ENCODE assay signal across 8 cellular contexts in genomic region chr16:49755291-49755611, GRCh38.
DNase-seq lines count a peak whose midpoint lies in the region; ATAC-seq and TF ChIP-seq lines count a peak whose summit lies in the region.

No MANE protein-coding gene starts in this region.

- no peaks in the 10 kb centered on the region for H3K9me3 ChIP-seq in CD4-positive, CD25-positive, alpha-beta regulatory T cell (ENCODE audit: control insufficient read depth in 2 of 2, low read length in 2 of 2)
- H3K9me3 ChIP-seq in esophagus muscularis mucosa (no peaks in the 10 kb centered on the region), muscle layer of duodenum (ENCODE audit: control insufficient read depth in 1 of 2, low read length in 2 of 2) (no peaks in the 10 kb centered on the region)

- TF ChIP-seq POLR2A in esophagus muscularis mucosa (IDR thresholded peaks at IDR 0.05; ENCODE audit: low read depth): no peak

- H3K4me1 Mint-ChIP-seq in CD4-positive, CD25-positive, alpha-beta regulatory T cell: peaks cover 0 to 5% (median 0%) of the 10 kb centered on the region in 4 donors

- no peaks in the 10 kb centered on the region for H3K4me1 ChIP-seq in CD4-positive, CD25-positive, alpha-beta regulatory T cell (ENCODE audit: control insufficient read depth, insufficient read depth, low read length, poor library complexity, severe bottlenecking)
- H3K4me1 ChIP-seq in esophagus muscularis mucosa: peaks cover 30 to 42% (median 32%) of the 10 kb centered on the region in 4 donors
- peaks cover 0 to 29% of the 10 kb centered on the region in 2 donors for H3K4me1 ChIP-seq in muscle layer of duodenum (ENCODE audit: control insufficient read depth in 1 of 2, insufficient read depth in 2 of 2, low read length in 2 of 2)

- H3K9me3 Mint-ChIP-seq in CD4-positive, CD25-positive, alpha-beta regulatory T cell: peaks cover 0 to 2% (median 0%) of the 10 kb centered on the region in 7 donors

- no peak for DNase-seq in CD4-positive, CD25-positive, alpha-beta regulatory T cell
- DNase-seq in NCI-H460 (ENCODE audit: extremely low read depth, low read depth) (peak; percentile 19), esophagus muscularis mucosa (ENCODE audit: extremely low spot score) (no peak), AG08396 (ENCODE audit: low spot score) (no peak)
- DNase-seq in stimulated activated naive CD4-positive, alpha-beta T cell (lab: John Stamatoyannopoulos, UW): no peak

- TF ChIP-seq EP300 in esophagus muscularis mucosa (IDR thresholded peaks at IDR 0.05): no peak

- ATAC-seq in CD4-positive, CD25-positive, alpha-beta regulatory T cell (ENCODE audit: low read depth in 2 of 2): no peak
- no peak for ATAC-seq in GM21576 (IDR thresholded peaks at IDR 0.05; ENCODE audit: unreplicated experiment)
- ATAC-seq in GM18861 (IDR thresholded peaks at IDR 0.05; ENCODE audit: unreplicated experiment): no peak

- no peak overlapping the region for H3K4me3 ChIP-seq in CD4-positive, CD25-positive, alpha-beta regulatory T cell (ENCODE audit: low read depth, low read length)
- H3K4me3 ChIP-seq in esophagus muscularis mucosa (peak overlapping the region; percentile 51 to 60 (median 56)), muscle layer of duodenum (ENCODE audit: low read depth in 1 of 2, low read length in 2 of 2) (peak overlapping the region; percentile 60 to 66)

- no peaks in the 10 kb centered on the region for H3K36me3 Mint-ChIP-seq in CD4-positive, CD25-positive, alpha-beta regulatory T cell

- no peak overlapping the region for H3K27ac ChIP-seq in CD4-positive, CD25-positive, alpha-beta regulatory T cell (ENCODE audit: insufficient read depth, low read length, poor library complexity, severe bottlenecking)
- peak overlapping the region; percentile 64 to 74 (median 70) for H3K27ac ChIP-seq in esophagus muscularis mucosa (replicated peaks in 1 of 4)
- H3K27ac ChIP-seq in muscle layer of duodenum (ENCODE audit: low read length): peak overlapping the region; percentile 47

- TF ChIP-seq CTCF in esophagus muscularis mucosa (IDR thresholded peaks at IDR 0.05): peak; percentile 44 to 59 (median 51)

- H3K27me3 Mint-ChIP-seq in CD4-positive, CD25-positive, alpha-beta regulatory T cell: peaks cover 23% of the 10 kb centered on the region

- WGBS in esophagus muscularis mucosa: 7% methylated on average over 11 of the region's 11 CpGs

- no peak overlapping the region for H3K4me3 Mint-ChIP-seq in CD4-positive, CD25-positive, alpha-beta regulatory T cell

- H3K36me3 ChIP-seq in CD4-positive, CD25-positive, alpha-beta regulatory T cell (ENCODE audit: control insufficient read depth, insufficient read depth, low read length): no peaks in the 10 kb centered on the region
- H3K36me3 ChIP-seq in esophagus muscularis mucosa (no peaks in the 10 kb centered on the region), muscle layer of duodenum (ENCODE audit: control insufficient read depth in 1 of 2, insufficient read depth in 2 of 2, low read length in 2 of 2) (no peaks in the 10 kb centered on the region)

- intact Hi-C loops in esophagus muscularis mucosa (cut with DNase I): loop anchor here (5.0 to 10.0 kb wide), 2 partner anchors 140 to 263 kb away; no protein-coding TSS in a partner anchor

- no peaks in the 10 kb centered on the region for H3K27me3 ChIP-seq in CD4-positive, CD25-positive, alpha-beta regulatory T cell (ENCODE audit: control insufficient read depth, insufficient read depth, low read length)
- H3K27me3 ChIP-seq in esophagus muscularis mucosa: no peaks in the 10 kb centered on the region
- H3K27me3 ChIP-seq in muscle layer of duodenum (ENCODE audit: low read depth, low read length): no peaks in the 10 kb centered on the region

- H3K27ac Mint-ChIP-seq in CD4-positive, CD25-positive, alpha-beta regulatory T cell: peak overlapping the region in 2 of 3 donors; percentile 38 to 55
